Comparison of ENCODE assay signal across 34 cellular contexts in genomic region chr11:124602751-124603150, GRCh38. TPM values are rescaled to one million over a fixed set of nuclear protein-coding genes. Genes with fewer than 3 reads are reported as not detected.
"Had no signal": no experiment of that assay in that cellular context is flagged by ENCODE, and none has a peak within 500 bp of the region (broad histone marks: within the 10 kb centered on the region; RNA-seq: fewer than 3 reads in every experiment).

No MANE protein-coding gene starts in this region.

- H3K9me3 ChIP-seq: adrenal gland, body of pancreas, breast epithelium had no signal

- H3K27ac ChIP-seq: adrenal gland, body of pancreas, breast epithelium, KMS-11, PC-9, WERI-Rb-1 had no signal

- H3K4me1 ChIP-seq: adrenal gland, body of pancreas, breast epithelium had no signal

- DNase-seq: activated CD4-positive, alpha-beta T cell treated with anti-CD3 and anti-CD28 coated beads for 1 hour; activated CD4-positive, alpha-beta T cell treated with anti-CD3 and anti-CD28 coated beads for 48 hours; activated CD4-positive, CD25-positive, alpha-beta regulatory T cell; activated CD8-positive, alpha-beta T cell treated with anti-CD3 and anti-CD28 coated beads for 36 hours; activated effector memory CD4-positive, alpha-beta T cell treated with anti-CD3 and anti-CD28 coated beads, Interleukin-2, amount 50 U/mL, for 16 hours; activated naive CD4-positive, alpha-beta T cell; activated naive CD4-positive, alpha-beta T cell treated with anti-CD3 and anti-CD28 coated beads, Interleukin-2, amount 50 U/mL, for 16 hours; activated naive CD8-positive, alpha-beta T cell treated with anti-CD3 and anti-CD28 coated beads for 36 hours; activated T-cell treated with anti-CD3 and anti-CD28 coated beads, Interleukin-2, amount 50 U/mL, for 1 hour; activated T-cell treated with anti-CD3 and anti-CD28 coated beads, Interleukin-2, amount 50 U/mL, for 72 hours; adrenal gland; body of pancreas; cerebellar nuclear complex; NCI-H1092; NCI-H1436 treated with DMSO at 0.1 percent for 48 hours; NCI-H1694 treated with DMSO at 0.1 percent for 48 hours; NCI-H2029; NCI-H345; NCI-H524 treated with DMSO at 0.1 percent for 48 hours; PC-9; Right ventricle myocardium superior; SW 1271; T-helper 1 cell; T-helper 2 cell; T-helper 9 cell; WERI-Rb-1 had no signal

- H3K27me3 ChIP-seq: adrenal gland, body of pancreas, breast epithelium had no signal

- H3K36me3 ChIP-seq: adrenal gland, breast epithelium, WERI-Rb-1 had no signal

- H3K4me2 ChIP-seq: KMS-11, PC-9 had no signal

- ATAC-seq: activated CD8-positive, alpha-beta T cell treated with anti-CD3 and anti-CD28 coated beads for 36 hours; body of pancreas had no signal

- H3K4me3 ChIP-seq: adrenal gland, body of pancreas, breast epithelium, PC-9 had no signal

- H3K9ac ChIP-seq: KMS-11 had no signal

- H2AFZ ChIP-seq: PC-9 had no signal

RNA-seq across cellular contexts. Expression of gene PANX3, which starts 8.5 kb away (rescaled TPM):
- total RNA-seq: activated CD8-positive, alpha-beta memory T cell treated with anti-CD3 and anti-CD28 coated beads for 36 hours; activated CD8-positive, alpha-beta T cell treated with anti-CD3 and anti-CD28 coated beads for 36 hours; activated naive CD8-positive, alpha-beta T cell treated with anti-CD3 and anti-CD28 coated beads for 36 hours; activated T-cell treated with anti-CD3 and anti-CD28 coated beads, Interleukin-2, amount 50 U/mL, for 72 hours; activated T-helper 17 cell treated with anti-CD3 and anti-CD28 coated beads, Interleukin-2, amount 50 U/mL, for 72 hours; adrenal gland; astrocyte; body of pancreas; breast epithelium; cardiac septum; MCF 10A; NCI-H460; PC-9; Right ventricle myocardium superior had no signal
- polyA plus RNA-seq: adrenal gland had no signal

RNA-seq across cellular contexts. Expression of gene OR8A1, which starts 33.0 kb away (rescaled TPM):
- total RNA-seq: activated CD8-positive, alpha-beta memory T cell treated with anti-CD3 and anti-CD28 coated beads for 36 hours; activated CD8-positive, alpha-beta T cell treated with anti-CD3 and anti-CD28 coated beads for 36 hours; activated naive CD8-positive, alpha-beta T cell treated with anti-CD3 and anti-CD28 coated beads for 36 hours; activated T-cell treated with anti-CD3 and anti-CD28 coated beads, Interleukin-2, amount 50 U/mL, for 72 hours; activated T-helper 17 cell treated with anti-CD3 and anti-CD28 coated beads, Interleukin-2, amount 50 U/mL, for 72 hours; adrenal gland; astrocyte; body of pancreas; breast epithelium; cardiac septum; MCF 10A; NCI-H460; PC-9; Right ventricle myocardium superior had no signal
- polyA plus RNA-seq: adrenal gland had no signal

RNA-seq across cellular contexts. Expression of gene OR8B12, which starts 59.3 kb away (rescaled TPM):
- total RNA-seq: activated CD8-positive, alpha-beta memory T cell treated with anti-CD3 and anti-CD28 coated beads for 36 hours; activated CD8-positive, alpha-beta T cell treated with anti-CD3 and anti-CD28 coated beads for 36 hours; activated naive CD8-positive, alpha-beta T cell treated with anti-CD3 and anti-CD28 coated beads for 36 hours; activated T-cell treated with anti-CD3 and anti-CD28 coated beads, Interleukin-2, amount 50 U/mL, for 72 hours; activated T-helper 17 cell treated with anti-CD3 and anti-CD28 coated beads, Interleukin-2, amount 50 U/mL, for 72 hours; adrenal gland; astrocyte; body of pancreas; breast epithelium; cardiac septum; MCF 10A; NCI-H460; PC-9; Right ventricle myocardium superior had no signal
- polyA plus RNA-seq: adrenal gland had no signal
